Comparison of ENCODE assay signal across 8 cellular contexts in genomic region chr10:28722065-28722803, GRCh38. TPM values are rescaled to one million over a fixed set of nuclear protein-coding genes. Genes with fewer than 3 reads are reported as not detected.
DNase-seq lines count a peak whose midpoint lies in the region; ATAC-seq and TF ChIP-seq lines count a peak whose summit lies in the region.

No MANE protein-coding gene starts in this region.

- no peaks in the 10 kb centered on the region for H3F3A ChIP-seq in PC-3 (ENCODE audit: low read length, unreplicated experiment)

- CTCF ChIA-PET in PC-3 (lab: Charles Lee), result no interaction called here

- no peaks in the 10 kb centered on the region for H3K9me2 ChIP-seq in PC-3 (replicated peaks; ENCODE audit: low read length)

- TF ChIP-seq POLR2A in uterus (IDR thresholded peaks at IDR 0.05), result no peak

- H3K27ac ChIP-seq in PC-3 (ENCODE audit: low read length), result no peak overlapping the region
- peak overlapping the region; percentile 58 to 78 for H3K27ac ChIP-seq in uterus

- peak overlapping the region; percentile 96 for H3K4me2 ChIP-seq in PC-3 (ENCODE audit: low read length)

- peak overlapping the region; percentile 96 for H2AFZ ChIP-seq in PC-3 (ENCODE audit: low read length)

- H3K9ac ChIP-seq in PC-3 (ENCODE audit: low read length) (peak overlapping the region; percentile 44), mucosa of stomach (ENCODE audit: low read length) (no peak overlapping the region)

- H3K27me3 ChIP-seq in PC-3 (ENCODE audit: low read length) (no peaks in the 10 kb centered on the region), mucosa of stomach (ENCODE audit: control insufficient read depth, insufficient read depth, low read length) (peaks cover 17% of the 10 kb centered on the region), uterus (no peaks in the 10 kb centered on the region)

- H3K36me3 ChIP-seq in PC-3 (ENCODE audit: low read depth, low read length) (no peaks in the 10 kb centered on the region), mucosa of stomach (ENCODE audit: control insufficient read depth, insufficient read depth, low read length) (no peaks in the 10 kb centered on the region), uterus (no peaks in the 10 kb centered on the region)

- POLR2A ChIA-PET in PC-3 (lab: Charles Lee; ENCODE audit: unreplicated experiment), result no interaction called here

- intact Hi-C loops in PC-3 (cut with micrococcal nuclease) (loop anchor here (5.0 kb wide), 1 partner anchor 45 kb away; the partner anchor contains the start of gene BAMBI), uterus (cut with DNase I; ENCODE audit: low total_unique reads) (no loop called here)

- H3K79me2 ChIP-seq in PC-3 (ENCODE audit: low read length), result no peaks in the 10 kb centered on the region

- H3K9me3 ChIP-seq in PC-3 (ENCODE audit: low read length) (no peaks in the 10 kb centered on the region), mucosa of stomach (ENCODE audit: control insufficient read depth, low read length) (no peaks in the 10 kb centered on the region), uterus (no peaks in the 10 kb centered on the region)

- H3K4me3 ChIP-seq in PC-3 (ENCODE audit: low read length) (peak overlapping the region; percentile 77), mucosa of stomach (ENCODE audit: low read length) (peak overlapping the region; percentile 7), uterus (peak overlapping the region; percentile 29 to 55)

- TF ChIP-seq CTCF in PC-3 (conservative IDR thresholded peaks at IDR 0.05; ENCODE audit: low read depth, low read length), result no peak
- TF ChIP-seq CTCF in uterus (IDR thresholded peaks at IDR 0.05), result no peak

- no peaks in the 10 kb centered on the region for H4K20me1 ChIP-seq in PC-3 (ENCODE audit: low read length)

- BruUV-seq in PC-3 (replicated peaks; lab: Mats Ljungman, UMichigan), result no TSS peak

- ATAC-seq in PC-3, result peak; percentile 66

- DNase-seq in NCI-H1436 (lab: John Stamatoyannopoulos, UW) (peak; percentile 60), NCI-H1436 treated with DMSO at 0.1 percent for 48 hours (lab: John Stamatoyannopoulos, UW) (no peak), PC-3 (peak; percentile 35), fibroblast of gingiva (ENCODE audit: low read depth) (peak; percentile 33), uterus (peak; percentile 52 to 57), CD1c-positive myeloid dendritic cell (ENCODE audit: extremely low spot score) (no peak), NK-92 (lab: John Stamatoyannopoulos, UW; ENCODE audit: unreplicated experiment) (no peak)

- H3K4me1 ChIP-seq in PC-3 (ENCODE audit: insufficient read depth, low read length) (peaks cover 21% of the 10 kb centered on the region), mucosa of stomach (ENCODE audit: control insufficient read depth, insufficient read depth, low read length) (peaks cover 6% of the 10 kb centered on the region), uterus (no peaks in the 10 kb centered on the region)

RNA-seq across cellular contexts. Expression of gene BAMBI, which starts 44.9 kb away (rescaled TPM):
- total RNA-seq in PC-3 (2014; rRNA removed) (9.6 and 10.7 TPM in 2 replicates), uterus (10 to 100 TPM in 2 of 4 donors, 1 to 10 TPM in 2; 6.4 to 18.3 (median 14.0) TPM)

Comparison
In these comparisons a context has a peak if more than half of its experiments do, and no peak if none do; other contexts are left out.
1. DNase-seq: peak in NCI-H1436 (single experiment), PC-3 (single experiment), fibroblast of gingiva (single experiment) and uterus (2 of 2); none in NCI-H1436 treated with DMSO at 0.1 percent for 48 hours (single experiment), CD1c-positive myeloid dendritic cell (single experiment) and NK-92 (single experiment).
2. H3K4me3 ChIP-seq: peak in every context shown above with its lines; median percentile 77 in PC-3; 42 in uterus; 7 in mucosa of stomach.